ENCODE assay signal across 9 cellular contexts in the genomic region with DNA sequence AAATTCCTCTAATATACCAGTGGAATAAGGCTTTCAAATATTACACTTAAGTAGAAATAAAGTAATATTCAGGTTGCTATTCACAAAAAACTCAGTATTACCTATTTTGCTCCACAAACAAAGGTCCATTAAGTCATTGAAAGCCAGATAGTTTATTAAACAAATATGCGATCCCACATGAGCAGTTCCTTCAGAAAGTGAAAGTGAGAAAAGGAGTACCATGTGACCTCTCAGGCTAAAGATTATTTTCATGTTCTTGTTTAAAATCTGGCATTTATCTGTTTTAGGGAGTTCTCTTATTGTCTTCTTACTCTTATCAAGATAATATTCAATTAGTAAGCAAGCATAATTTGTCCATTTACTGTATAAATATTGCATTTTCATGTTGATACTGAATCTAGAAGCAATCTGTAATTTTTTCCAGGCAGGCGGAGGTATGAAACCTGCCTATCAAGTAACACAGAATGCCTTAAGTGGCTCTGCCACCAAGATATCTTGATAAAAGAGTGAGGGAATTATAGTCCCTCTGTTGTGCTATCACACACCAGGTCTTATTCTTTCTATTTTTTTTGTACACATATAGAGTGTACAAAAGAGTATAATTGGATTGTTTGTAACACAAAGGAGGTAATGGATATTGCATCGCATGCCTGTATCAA. TPM values are rescaled to one million over a fixed set of nuclear protein-coding genes. Genes with fewer than 3 reads are reported as not detected.
A peak's percentile ranks its signal among the peaks of the same experiment; 100 is the strongest.
DNase-seq lines count a peak whose midpoint lies in the region; TF ChIP-seq lines count a peak whose summit lies in the region.
"Had no signal": no experiment of that assay in that cellular context is flagged by ENCODE, and none has a peak within 500 bp of the region (broad histone marks: within the 10 kb centered on the region; RNA-seq: fewer than 3 reads in every experiment).

No MANE protein-coding gene starts in this region.

- intact Hi-C loops in vagina (cut with DNase I), result no loop called here

- TF ChIP-seq EP300 in tibial nerve (IDR thresholded peaks at IDR 0.05), result no peak

- H3K9me3 Mint-ChIP-seq in activated naive CD4-positive, alpha-beta T cell treated with anti-CD3 and anti-CD28 coated beads, Interleukin-2, amount 50 U/mL, for 24 hours, result no peaks in the 10 kb centered on the region

- H3K4me3 ChIP-seq in fibroblast of the aortic adventitia (ENCODE audit: low read depth, low read length) (peak overlapping the region; percentile 7), tibial nerve (peak overlapping the region in 3 of 4 donors; percentile 3 to 26 (median 14)), vagina (peak overlapping the region in 1 of 2 donors; percentile 8)

- no peaks in the 10 kb centered on the region for H3K36me3 Mint-ChIP-seq in activated naive CD4-positive, alpha-beta T cell treated with anti-CD3 and anti-CD28 coated beads, Interleukin-2, amount 50 U/mL, for 24 hours

- H3K9me3 ChIP-seq in tibial nerve (no peaks in the 10 kb centered on the region), vagina (no peaks in the 10 kb centered on the region)

- TF ChIP-seq CTCF in fibroblast of the aortic adventitia (IDR thresholded peaks at IDR 0.05; ENCODE audit: insufficient read depth, low read length) (no peak), tibial nerve (IDR thresholded peaks at IDR 0.05) (no peak), vagina (IDR thresholded peaks at IDR 0.05) (no peak)

- no peak for TF ChIP-seq POLR2A in tibial nerve (IDR thresholded peaks at IDR 0.05)
- TF ChIP-seq POLR2A in vagina (IDR thresholded peaks at IDR 0.05), result no peak

- peak overlapping the region; percentile 60 for H3K4me3 Mint-ChIP-seq in activated naive CD4-positive, alpha-beta T cell treated with anti-CD3 and anti-CD28 coated beads, Interleukin-2, amount 50 U/mL, for 24 hours

- H3K4me1 ChIP-seq in tibial nerve (peaks cover 0 to 4% (median 0%) of the 10 kb centered on the region in 4 donors), vagina (no peaks in the 10 kb centered on the region)

- H3K27me3 ChIP-seq in tibial nerve (no peaks in the 10 kb centered on the region), vagina (no peaks in the 10 kb centered on the region)

- H3K27ac ChIP-seq in tibial nerve, result peak overlapping the region in 1 of 4 donors; percentile 18
- H3K27ac ChIP-seq in vagina, result no peak overlapping the region

- no peaks in the 10 kb centered on the region for H3K27me3 Mint-ChIP-seq in activated naive CD4-positive, alpha-beta T cell treated with anti-CD3 and anti-CD28 coated beads, Interleukin-2, amount 50 U/mL, for 24 hours

- 73% methylated on average over 3 of the region's 3 CpGs for WGBS in tibial nerve, 2 donors

- H3K36me3 ChIP-seq in tibial nerve, result no peaks in the 10 kb centered on the region
- H3K36me3 ChIP-seq in vagina, result no peaks in the 10 kb centered on the region

- DNase-seq in activated naive CD4-positive, alpha-beta T cell treated with anti-CD3 and anti-CD28 coated beads, Interleukin-2, amount 50 U/mL, for 16 hours, result no peak
- peak; percentile 30 for DNase-seq in KG1 (lab: John Stamatoyannopoulos, UW)
- peak; percentile 56 for DNase-seq in fibroblast of the aortic adventitia (ENCODE audit: low read depth)
- no peak for DNase-seq in tibial nerve (ENCODE audit: low spot score in 2 of 2)
- DNase-seq in retina, result no peak
- no peak for DNase-seq in NCI-H1417 treated with DMSO at 0.1 percent for 48 hours (lab: John Stamatoyannopoulos, UW)
- DNase-seq in vagina (ENCODE audit: extremely low spot score in 2 of 2), result no peak

- H3K27ac Mint-ChIP-seq in activated naive CD4-positive, alpha-beta T cell treated with anti-CD3 and anti-CD28 coated beads, Interleukin-2, amount 50 U/mL, for 24 hours, result no peak overlapping the region

- peaks cover 11% of the 10 kb centered on the region for H3K4me1 Mint-ChIP-seq in activated naive CD4-positive, alpha-beta T cell treated with anti-CD3 and anti-CD28 coated beads, Interleukin-2, amount 50 U/mL, for 24 hours

RNA-seq across cellular contexts. Expression of gene PLSCR5, which starts 20.1 kb away (rescaled TPM):
- not detected in 2 replicates for total RNA-seq in fibroblast of the aortic adventitia (ENCODE audit: low replicate concordance)
- total RNA-seq in tibial nerve, result not detected
- total RNA-seq in vagina, result not detected
- total RNA-seq: T-helper 2 cell treated with Interferon-gamma antibody and Interleukin-4, amounts not matched to agents 100 ng/mL and 5 ng/mL, for 36 hours had no signal

Comparison
In these comparisons a context has a peak if more than half of its experiments do, and no peak if none do; other contexts are left out.
1. DNase-seq: peak in KG1 (single experiment) and fibroblast of the aortic adventitia (single experiment); none in activated naive CD4-positive, alpha-beta T cell treated with anti-CD3 and anti-CD28 coated beads, Interleukin-2, amount 50 U/mL, for 16 hours (single experiment), tibial nerve (0 of 2), retina (single experiment), NCI-H1417 treated with DMSO at 0.1 percent for 48 hours (single experiment) and vagina (0 of 2).